8 cellular contexts compared by ENCODE assay signal in genomic region chr19:54439174-54439851, GRCh38. TPM values are rescaled to one million over a fixed set of nuclear protein-coding genes. Genes with fewer than 3 reads are reported as not detected.
DNase-seq lines count a peak whose midpoint lies in the region; ATAC-seq and TF ChIP-seq lines count a peak whose summit lies in the region.

No MANE protein-coding gene starts in this region.

- H3K4me3 ChIP-seq in BE2C (ENCODE audit: low read depth, low read length) (no peak overlapping the region), tibial artery (no peak overlapping the region)

- H3K36me3 ChIP-seq in BE2C (peaks cover 3% of the 10 kb centered on the region; the same call in 1 of the 2 replicates), tibial artery (peaks cover 0 to 9% (median under 1%) of the 10 kb centered on the region in 3 donors)

- no peak overlapping the region for H3K27ac ChIP-seq in tibial artery

- TF ChIP-seq CTCF in BE2C (IDR thresholded peaks at IDR 0.05; ENCODE audit: low read depth, low read length) (peak; percentile 76), tibial artery (IDR thresholded peaks at IDR 0.05) (no peak)

- peak; percentile 66 for DNase-seq in BE2C
- DNase-seq in HT-29 (ENCODE audit: low spot score): peak; percentile 68
- peak; percentile 21 for DNase-seq in activated CD4-positive, alpha-beta T cell treated with anti-CD3 and anti-CD28 coated beads, Interleukin-2, amount 50 U/mL, for 4 hours
- peak; percentile 67 to 92 (median 82) for DNase-seq in head of caudate nucleus
- DNase-seq in stimulated activated CD4-positive, alpha-beta T cell treated with anti-CD3 and anti-CD28 coated beads, Interleukin-2, amount 100 ng/mL, for 48 hours: peak; percentile 17 to 26
- DNase-seq in DMS153 (lab: John Stamatoyannopoulos, UW): no peak
- DNase-seq in tibial artery: no peak

- H3K4me1 ChIP-seq in BE2C (no peaks in the 10 kb centered on the region; the same call in 1 of the 2 replicates), tibial artery (peaks cover 0 to 28% (median 4%) of the 10 kb centered on the region in 4 donors)

- no peaks in the 10 kb centered on the region; the same call in 1 of the 2 replicates for H3K9me3 ChIP-seq in BE2C
- H3K9me3 ChIP-seq in tibial artery: no peaks in the 10 kb centered on the region

- ATAC-seq in GM19023 (IDR thresholded peaks at IDR 0.05; ENCODE audit: unreplicated experiment): no peak

- intact Hi-C loops in head of caudate nucleus (cut with DNase I): no loop called here
- intact Hi-C loops in tibial artery (cut with DNase I; ENCODE audit: low total_unique reads): no loop called here

- H3K27me3 ChIP-seq in BE2C (peaks cover under 1% of the 10 kb centered on the region; the same call in 1 of the 2 replicates), tibial artery (no peaks in the 10 kb centered on the region)

RNA-seq across cellular contexts. Expression of gene LENG8, which starts 9.7 kb away (rescaled TPM):
- 163 TPM for polyA plus RNA-seq in BE2C (2012; ENCODE audit: insufficient read depth, insufficient read length, low read depth)
- total RNA-seq in HT-29 (2014; rRNA removed; shearing (Covaris generic)): 153 TPM in 2 replicates

RNA-seq across cellular contexts. Expression of gene TTYH1, which starts 24.0 kb away (rescaled TPM):
- 1.6 TPM for polyA plus RNA-seq in BE2C (2012; ENCODE audit: insufficient read depth, insufficient read length, low read depth)
- total RNA-seq in HT-29 (2014; rRNA removed; shearing (Covaris generic)): not detected in 2 replicates

RNA-seq across cellular contexts. Expression of gene LENG9, which starts 24.3 kb away (rescaled TPM):
- polyA plus RNA-seq in BE2C (2012; ENCODE audit: insufficient read depth, insufficient read length, low read depth): 6.1 TPM
- total RNA-seq in HT-29 (2014; rRNA removed; shearing (Covaris generic)): 40.2 and 46.4 TPM in 2 replicates

RNA-seq across cellular contexts. Expression of gene CDC42EP5, which starts 33.8 kb away (rescaled TPM):
- not detected for polyA plus RNA-seq in BE2C (2012; ENCODE audit: insufficient read depth, insufficient read length, low read depth)
- total RNA-seq in HT-29 (2014; rRNA removed; shearing (Covaris generic)): 59.0 and 72.4 TPM in 2 replicates

Comparison
In these comparisons a context has a peak if more than half of its experiments do, and no peak if none do; other contexts are left out.
1. DNase-seq: peak in BE2C (single experiment), HT-29 (single experiment), activated CD4-positive, alpha-beta T cell treated with anti-CD3 and anti-CD28 coated beads, Interleukin-2, amount 50 U/mL, for 4 hours (2 of 2), head of caudate nucleus (42 of 42) and stimulated activated CD4-positive, alpha-beta T cell treated with anti-CD3 and anti-CD28 coated beads, Interleukin-2, amount 100 ng/mL, for 48 hours (2 of 2); none in DMS153 (single experiment) and tibial artery (0 of 2).